ENCODE assay signal across 12 cellular contexts in the genomic region with DNA sequence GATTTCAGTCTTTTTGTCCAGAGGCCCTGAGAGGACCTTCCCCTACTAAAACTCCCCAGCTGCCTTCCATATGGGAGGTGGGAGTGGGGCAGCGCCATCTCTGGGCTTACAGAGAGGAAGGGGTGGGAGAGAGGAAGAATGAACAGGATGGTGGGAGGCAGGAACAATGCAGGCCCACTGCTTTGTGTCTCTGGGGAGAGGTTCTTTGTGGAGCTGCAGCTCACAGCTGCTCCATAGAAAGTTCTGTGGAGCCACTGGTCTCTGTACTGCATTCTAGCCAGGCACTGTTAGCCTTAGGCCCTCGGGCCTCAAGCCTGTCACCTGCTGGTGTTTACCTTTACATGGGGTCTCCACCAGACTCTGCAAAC. TPM values are rescaled to one million over a fixed set of nuclear protein-coding genes. Genes with fewer than 3 reads are reported as not detected.
DNase-seq lines count a peak whose midpoint lies in the region; ATAC-seq lines count a peak whose summit lies in the region.
"Had no signal": no experiment of that assay in that cellular context is flagged by ENCODE, and none has a peak within 500 bp of the region (broad histone marks: within the 10 kb centered on the region; RNA-seq: fewer than 3 reads in every experiment).

No MANE protein-coding gene starts in this region.

- H3K4me3 ChIP-seq in mesodermal cell (ENCODE audit: extremely low read depth, insufficient read depth, low read length, poor library complexity, severe bottlenecking) = peak overlapping the region; percentile 5

- H3K27ac ChIP-seq in angular gyrus (ENCODE audit: low read depth, low read length) = peak overlapping the region; percentile 96
- peak overlapping the region; percentile 90 for H3K27ac ChIP-seq in mesodermal cell (ENCODE audit: low read depth, low read length, severe bottlenecking)
- peak overlapping the region; percentile 97 for H3K27ac ChIP-seq in temporal lobe (ENCODE audit: low read depth, low read length)

- no peaks in the 10 kb centered on the region for H3K9me3 ChIP-seq in mesodermal cell (ENCODE audit: control insufficient read depth, low read length)

- 72 to 75% methylated on average over 1 to 2 of the region's 2 CpGs for WGBS in mesodermal cell (ENCODE audit: insufficient coverage in 2 of 2), 2 experiments

- H3K36me3 ChIP-seq in mesodermal cell (ENCODE audit: control insufficient read depth, insufficient read depth, low read length) = peaks cover 31% of the 10 kb centered on the region

- peaks cover 70% of the 10 kb centered on the region for H3K4me1 ChIP-seq in mesodermal cell (ENCODE audit: control insufficient read depth, insufficient read depth, low read length, poor library complexity, severe bottlenecking)

- ATAC-seq in GM19463 (IDR thresholded peaks at IDR 0.05; ENCODE audit: unreplicated experiment) (no peak), HG03442 (IDR thresholded peaks at IDR 0.05; ENCODE audit: unreplicated experiment) (no peak), GM21515 (IDR thresholded peaks at IDR 0.05; ENCODE audit: unreplicated experiment) (no peak)

- DNase-seq in NCI-H2171 (lab: John Stamatoyannopoulos, UW) (peak; percentile 80), NCI-H2171 treated with DMSO at 0.1 percent for 48 hours (lab: John Stamatoyannopoulos, UW) (no peak)
- DNase-seq: activated naive CD8-positive, alpha-beta T cell treated with anti-CD3 and anti-CD28 coated beads, Interleukin-2, amount 10 ng/mL, durations not matched to agents 7 days and 5 days; stimulated activated CD4-positive, alpha-beta T cell treated with anti-CD3 and anti-CD28 coated beads, Interleukin-2, amount 100 ng/mL, for 24 hours had no signal

RNA-seq across cellular contexts. Expression of gene A3GALT2, which starts 43.7 kb away (rescaled TPM):
- polyA plus RNA-seq in mesodermal cell (2013, experiment 1 of 2) = not detected
- polyA plus RNA-seq in mesodermal cell (2013, experiment 2 of 2) = not detected
- total RNA-seq in temporal lobe = not detected
- total RNA-seq: epithelial cell of proximal tubule, mammary epithelial cell had no signal
- polyA plus RNA-seq: mammary epithelial cell had no signal
